Comparison of ENCODE assay signal across 1 cellular context in genomic region chrX:48802089-48802812, GRCh38.
TF ChIP-seq lines count a peak whose summit lies in the region.

No MANE protein-coding gene starts in this region.

TF ChIP-seq in HEK293, 187 proteins besides CTCF, POLR2A, EP300 and RAD21 (continued from another document and continues in another):
- no peak for TF ChIP-seq ZBTB10 (tag by site-specific recombination; IDR thresholded peaks at IDR 0.05)
- TF ChIP-seq ZNF548 (tag by site-specific recombination; IDR thresholded peaks at IDR 0.05) = no peak
- no peak for TF ChIP-seq BCL6B (tag by site-specific recombination; IDR thresholded peaks at IDR 0.05)
- no peak for TF ChIP-seq ZBTB7A (tag by site-specific recombination; IDR thresholded peaks at IDR 0.05; ENCODE audit: low read depth)
- peak; percentile 90 for TF ChIP-seq PRDM10 (tag by site-specific recombination; IDR thresholded peaks at IDR 0.05)
- TF ChIP-seq ZBTB20 (tag by site-specific recombination; IDR thresholded peaks at IDR 0.05) = peak; percentile 75; the same call in 1 of the 2 replicates
- no peak for TF ChIP-seq ZNF48 (tag by site-specific recombination; IDR thresholded peaks at IDR 0.05)
- no peak for TF ChIP-seq ZNF555 (tag by site-specific recombination; conservative IDR thresholded peaks at IDR 0.05)
- no peak for TF ChIP-seq ZNF660 (tag by site-specific recombination; IDR thresholded peaks at IDR 0.05)
- peak; percentile 51; the same call in 1 of the 2 replicates for TF ChIP-seq ZNF610 (tag by site-specific recombination; IDR thresholded peaks at IDR 0.05; ENCODE audit: borderline replicate concordance)
- TF ChIP-seq ZNF24 (tag by site-specific recombination; IDR thresholded peaks at IDR 0.05) = no peak
- no peak for TF ChIP-seq ZNF777 (tag by site-specific recombination; IDR thresholded peaks at IDR 0.05; ENCODE audit: borderline replicate concordance)
- TF ChIP-seq KLF1 (tag by site-specific recombination; IDR thresholded peaks at IDR 0.05) = peak; percentile 76
- no peak for TF ChIP-seq ZSCAN30 (tag by site-specific recombination; IDR thresholded peaks at IDR 0.05)
- TF ChIP-seq ZNF350 (tag by site-specific recombination; IDR thresholded peaks at IDR 0.05) = no peak
- TF ChIP-seq ZNF202 (tag by site-specific recombination; IDR thresholded peaks at IDR 0.05; ENCODE audit: borderline replicate concordance) = no peak
- TF ChIP-seq ZNF132 (tag by site-specific recombination; IDR thresholded peaks at IDR 0.05; ENCODE audit: borderline replicate concordance) = no peak
- no peak for TF ChIP-seq ZFP37 (tag by site-specific recombination; IDR thresholded peaks at IDR 0.05)
- no peak for TF ChIP-seq SETDB1 (IDR thresholded peaks at IDR 0.05; ENCODE audit: insufficient read length, low read length)
- TF ChIP-seq PRDM2 (tag by site-specific recombination; IDR thresholded peaks at IDR 0.05; ENCODE audit: borderline replicate concordance) = no peak
- no peak for TF ChIP-seq ZBTB11 (tag by site-specific recombination; conservative IDR thresholded peaks at IDR 0.05; ENCODE audit: low read depth)
- no peak for TF ChIP-seq OSR2 (tag by site-specific recombination; IDR thresholded peaks at IDR 0.05)
- TF ChIP-seq KLF9 (tag by site-specific recombination; IDR thresholded peaks at IDR 0.05; ENCODE audit: low read depth) = peak; percentile 52; the same call in 1 of the 2 replicates
- TF ChIP-seq ZNF529 (tag by site-specific recombination; IDR thresholded peaks at IDR 0.05; ENCODE audit: insufficient replicate concordance) = no peak
- TF ChIP-seq KLF16 (tag by site-specific recombination; IDR thresholded peaks at IDR 0.05) = peak; percentile 48; the same call in 1 of the 2 replicates
- peak; percentile 69 for TF ChIP-seq SP2 (tag by site-specific recombination; IDR thresholded peaks at IDR 0.05)
- TF ChIP-seq ZNF830 (tag by site-specific recombination; IDR thresholded peaks at IDR 0.05; ENCODE audit: low read depth) = no peak
- TF ChIP-seq ZSCAN18 (tag by site-specific recombination; IDR thresholded peaks at IDR 0.05) = no peak
- no peak for TF ChIP-seq ZNF768 (tag by site-specific recombination; IDR thresholded peaks at IDR 0.05)
- peak; percentile 44; the same call in 1 of the 2 replicates for TF ChIP-seq ZNF629 (tag by site-specific recombination; IDR thresholded peaks at IDR 0.05)
- no peak for TF ChIP-seq ZNF148 (tag by site-specific recombination; IDR thresholded peaks at IDR 0.05; ENCODE audit: borderline replicate concordance)
- no peak for TF ChIP-seq ZNF214 (tag by site-specific recombination; IDR thresholded peaks at IDR 0.05; ENCODE audit: borderline replicate concordance)
- no peak for TF ChIP-seq WT1 (tag by site-specific recombination; IDR thresholded peaks at IDR 0.05)
- no peak for TF ChIP-seq ZNF394 (tag by site-specific recombination; IDR thresholded peaks at IDR 0.05; ENCODE audit: borderline replicate concordance)
- no peak for TF ChIP-seq MYNN (tag by site-specific recombination; IDR thresholded peaks at IDR 0.05; ENCODE audit: borderline replicate concordance)
- no peak for TF ChIP-seq ZNF701 (tag by site-specific recombination; IDR thresholded peaks at IDR 0.05)
